ENCODE assay signal across 1 cellular context in genomic region chr18:59681521-59682004, GRCh38.
TF ChIP-seq lines count a peak whose summit lies in the region.

No MANE protein-coding gene starts in this region.

TF ChIP-seq in GM23338, 12 proteins besides CTCF, POLR2A, EP300 and RAD21 (continued from another document):
- no peak for TF ChIP-seq ZNF462 (CRISPR knock-in tag; IDR thresholded peaks at IDR 0.05)
- no peak for TF ChIP-seq ZNF114 (CRISPR knock-in tag; IDR thresholded peaks at IDR 0.05)
- TF ChIP-seq REST (IDR thresholded peaks at IDR 0.05; ENCODE audit: unreplicated experiment) = no peak
